In the genomic region with DNA sequence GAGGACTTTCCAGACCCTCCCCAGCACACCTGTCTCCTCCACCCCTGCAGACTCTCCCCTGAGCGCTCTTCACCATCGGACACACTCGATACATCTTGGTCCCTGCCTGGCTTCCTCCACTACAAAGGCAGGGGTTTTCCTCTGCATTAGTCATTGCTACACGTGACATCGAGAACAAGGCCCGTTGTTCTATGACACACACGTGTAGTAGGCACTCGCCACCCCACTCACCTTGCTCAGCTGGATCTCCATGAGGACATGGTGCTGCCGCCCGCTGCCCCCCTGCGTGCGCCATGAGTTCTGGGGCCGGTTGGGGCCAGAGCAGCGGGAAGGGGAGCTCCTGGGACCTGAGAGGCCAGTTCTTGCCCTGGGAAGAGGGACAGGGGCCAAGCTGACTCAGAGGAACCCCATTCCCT, we compare ENCODE assay signal across 1 cellular context.
TF ChIP-seq lines count a peak whose summit lies in the region.

No MANE protein-coding gene starts in this region.

TF ChIP-seq in A549, 52 proteins besides CTCF, POLR2A, EP300 and RAD21:
- TF ChIP-seq HOXA7 (CRISPR knock-in tag; IDR thresholded peaks at IDR 0.05) (no peak), FOSL2 (IDR thresholded peaks at IDR 0.05) (no peak), FOSL2 (CRISPR knock-in tag; IDR thresholded peaks at IDR 0.05) (peak; percentile 62)
- TF ChIP-seq, protein P1, sequence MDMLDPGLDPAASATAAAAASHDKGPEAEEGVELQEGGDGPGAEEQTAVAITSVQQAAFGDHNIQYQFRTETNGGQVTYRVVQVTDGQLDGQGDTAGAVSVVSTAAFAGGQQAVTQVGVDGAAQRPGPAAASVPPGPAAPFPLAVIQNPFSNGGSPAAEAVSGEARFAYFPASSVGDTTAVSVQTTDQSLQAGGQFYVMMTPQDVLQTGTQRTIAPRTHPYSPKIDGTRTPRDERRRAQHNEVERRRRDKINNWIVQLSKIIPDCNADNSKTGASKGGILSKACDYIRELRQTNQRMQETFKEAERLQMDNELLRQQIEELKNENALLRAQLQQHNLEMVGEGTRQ (IDR thresholded peaks at IDR 0.05) = peak; percentile 77
TF ChIP-seq in A549: peak in this region for 2.
